10 cellular contexts compared by ENCODE assay signal in genomic region chr17:57948169-57948554, GRCh38. TPM values are rescaled to one million over a fixed set of nuclear protein-coding genes. Genes with fewer than 3 reads are reported as not detected.
DNase-seq lines count a peak whose midpoint lies in the region; ATAC-seq and TF ChIP-seq lines count a peak whose summit lies in the region.
"Had no signal": no experiment of that assay in that cellular context is flagged by ENCODE, and none has a peak within 500 bp of the region (broad histone marks: within the 10 kb centered on the region; RNA-seq: fewer than 3 reads in every experiment).

No MANE protein-coding gene starts in this region.

- TF ChIP-seq CTCF in mammary epithelial cell (conservative IDR thresholded peaks at IDR 0.05 in 1 of 2, IDR thresholded peaks at IDR 0.05 in 1 of 2; ENCODE audit: extremely low read depth in 1 of 2, insufficient read depth in 1 of 2, low read depth in 1 of 2, low read length in 2 of 2) (no peak), thoracic aorta (IDR thresholded peaks at IDR 0.05) (no peak)

- H3K27ac Mint-ChIP-seq in activated CD4-positive, alpha-beta memory T cell treated with anti-CD3 and anti-CD28 coated beads for 36 hours = no peak overlapping the region
- no peak overlapping the region for H3K27ac Mint-ChIP-seq in activated CD8-positive, alpha-beta memory T cell treated with anti-CD3 and anti-CD28 coated beads, Interleukin-2, amount 10 ng/mL, durations not matched to agents 7 days and 5 days

- in situ Hi-C loops in mammary epithelial cell (cut with MboI; ENCODE audit: low sequenced_read_pairs in 2 of 2) = no loop called here

- no peaks in the 10 kb centered on the region for H3K79me2 ChIP-seq in mammary epithelial cell (ENCODE audit: insufficient read depth, low read length)

- H3K9me3 Mint-ChIP-seq in activated CD4-positive, alpha-beta memory T cell treated with anti-CD3 and anti-CD28 coated beads for 36 hours = no peaks in the 10 kb centered on the region
- H3K9me3 Mint-ChIP-seq in activated CD8-positive, alpha-beta memory T cell treated with anti-CD3 and anti-CD28 coated beads, Interleukin-2, amount 10 ng/mL, durations not matched to agents 7 days and 5 days (ENCODE audit: low read depth) = no peaks in the 10 kb centered on the region
- H3K9me3 Mint-ChIP-seq: activated naive CD4-positive, alpha-beta T cell treated with anti-CD3 and anti-CD28 coated beads, Interleukin-2, amount 50 U/mL, for 24 hours had no signal

- WGBS in mammary epithelial cell (ENCODE audit: low coverage, missing lambda C conversion rate) = 67% methylated on average over 5 of the region's 5 CpGs
- WGBS in mesodermal cell (ENCODE audit: insufficient coverage in 2 of 2), 2 experiments = 73 to 79% methylated on average over 4 to 5 of the region's 5 CpGs

- ATAC-seq in thoracic aorta (ENCODE audit: insufficient number of reproducible peaks, low FRiP score, low read depth) (no peak), GM21367 (IDR thresholded peaks at IDR 0.05; ENCODE audit: unreplicated experiment) (no peak)
- ATAC-seq in activated CD8-positive, alpha-beta memory T cell treated with anti-CD3 and anti-CD28 coated beads, Interleukin-2, amount 10 ng/mL, durations not matched to agents 7 days and 5 days = no peak

- dilution Hi-C loops in mammary epithelial cell (cut with HindIII; ENCODE audit: low sequenced_read_pairs) = no loop called here

- peak overlapping the region; percentile 70; the same call in 1 of the 2 replicates for H3K27ac ChIP-seq in HUES6 (ENCODE audit: low read depth, low read length)
- peak overlapping the region; percentile 44 for H3K27ac ChIP-seq in mammary epithelial cell (ENCODE audit: insufficient read depth, low read depth, low read length)
- H3K27ac ChIP-seq in mesodermal cell (ENCODE audit: low read depth, low read length, severe bottlenecking) = peak overlapping the region; percentile 97
- peak overlapping the region; percentile 48 to 74 for H3K27ac ChIP-seq in thoracic aorta

- no peaks in the 10 kb centered on the region for H4K20me1 ChIP-seq in mammary epithelial cell (ENCODE audit: insufficient read depth, low read length)

- H3K27me3 Mint-ChIP-seq in activated CD4-positive, alpha-beta memory T cell treated with anti-CD3 and anti-CD28 coated beads for 36 hours = peaks cover 9% of the 10 kb centered on the region
- H3K27me3 Mint-ChIP-seq in activated CD8-positive, alpha-beta memory T cell treated with anti-CD3 and anti-CD28 coated beads, Interleukin-2, amount 10 ng/mL, durations not matched to agents 7 days and 5 days = peaks cover 58% of the 10 kb centered on the region

- H3K27me3 ChIP-seq in HUES6 (ENCODE audit: control insufficient read depth, insufficient read depth, low read length) (peaks cover 4% of the 10 kb centered on the region), mammary epithelial cell (ENCODE audit: insufficient read depth, low read length) (no peaks in the 10 kb centered on the region), thoracic aorta (replicated peaks; ENCODE audit: insufficient read depth) (no peaks in the 10 kb centered on the region)

- H2AFZ ChIP-seq in mammary epithelial cell (ENCODE audit: low read depth, low read length) = no peak overlapping the region

- CTCF ChIA-PET in mammary epithelial cell (lab: Charles Lee; ENCODE audit: low non-redundant PET) = no interaction called here
- CTCF ChIA-PET in activated CD4-positive, alpha-beta memory T cell treated with anti-CD3 and anti-CD28 coated beads for 36 hours (lab: Charles Lee) = interaction anchor here (0.5 to 3.6 kb wide), 11 partner anchors 8 to 1066 kb away, joined by 3 to 24 read pairs (median 3); partner anchors contain the start of genes CUEDC1 and VEZF1
- CTCF ChIA-PET in activated CD8-positive, alpha-beta memory T cell treated with anti-CD3 and anti-CD28 coated beads, Interleukin-2, amount 10 ng/mL, durations not matched to agents 7 days and 5 days (lab: Charles Lee) = interaction anchor here (0.5 to 2.5 kb wide), 8 partner anchors 8 to 357 kb away, joined by 3 to 11 read pairs (median 5); partner anchors contain the start of gene CUEDC1

- DNase-seq in mammary epithelial cell = no peak
- no peak for DNase-seq in thoracic aorta (ENCODE audit: low spot score)
- no peak for DNase-seq in activated CD4-positive, alpha-beta memory T cell treated with anti-CD3 and anti-CD28 coated beads for 36 hours
- no peak for DNase-seq in dedifferentiated amniotic fluid mesenchymal stem cell (ENCODE audit: extremely low spot score)
- no peak for DNase-seq in activated CD8-positive, alpha-beta memory T cell treated with anti-CD3 and anti-CD28 coated beads, Interleukin-2, amount 10 ng/mL, durations not matched to agents 7 days and 5 days
- DNase-seq: DND-41 had no signal

- peaks cover 57% of the 10 kb centered on the region for H3K4me1 ChIP-seq in HUES6 (ENCODE audit: control insufficient read depth, insufficient read depth, low read length)
- H3K4me1 ChIP-seq in mammary epithelial cell (ENCODE audit: insufficient read depth, low read length) = peaks cover 39% of the 10 kb centered on the region
- H3K4me1 ChIP-seq in mesodermal cell (ENCODE audit: control insufficient read depth, insufficient read depth, low read length, poor library complexity, severe bottlenecking) = peaks cover 78% of the 10 kb centered on the region
- H3K4me1 ChIP-seq in thoracic aorta (ENCODE audit: control insufficient read depth in 1 of 2, low read depth in 2 of 2) = peaks cover 47 to 74% of the 10 kb centered on the region in 2 donors

- H3K4me1 Mint-ChIP-seq in activated CD4-positive, alpha-beta memory T cell treated with anti-CD3 and anti-CD28 coated beads for 36 hours (ENCODE audit: low read depth) = peaks cover 34% of the 10 kb centered on the region
- H3K4me1 Mint-ChIP-seq in activated CD8-positive, alpha-beta memory T cell treated with anti-CD3 and anti-CD28 coated beads, Interleukin-2, amount 10 ng/mL, durations not matched to agents 7 days and 5 days = peaks cover 45% of the 10 kb centered on the region

- intact Hi-C loops in mammary epithelial cell (cut with micrococcal nuclease) = loop anchor here (1.0 kb wide), 1 partner anchor 56 kb away; no protein-coding TSS in a partner anchor
- intact Hi-C loops in activated CD4-positive, alpha-beta memory T cell treated with anti-CD3 and anti-CD28 coated beads for 36 hours (cut with micrococcal nuclease) = loop anchor here (2.0 kb wide), 1 partner anchor 47 kb away; no protein-coding TSS in a partner anchor

- H3K9me3 ChIP-seq in HUES6 (ENCODE audit: control insufficient read depth, insufficient read depth, low read depth, low read length) = no peaks in the 10 kb centered on the region
- H3K9me3 ChIP-seq in mammary epithelial cell (replicated peaks; ENCODE audit: insufficient read depth, low read length) = no peaks in the 10 kb centered on the region
- no peaks in the 10 kb centered on the region for H3K9me3 ChIP-seq in mesodermal cell (ENCODE audit: control insufficient read depth, low read length)
- no peaks in the 10 kb centered on the region for H3K9me3 ChIP-seq in thoracic aorta

- no peaks in the 10 kb centered on the region for H3K36me3 Mint-ChIP-seq in activated CD4-positive, alpha-beta memory T cell treated with anti-CD3 and anti-CD28 coated beads for 36 hours
- H3K36me3 Mint-ChIP-seq in activated CD8-positive, alpha-beta memory T cell treated with anti-CD3 and anti-CD28 coated beads, Interleukin-2, amount 10 ng/mL, durations not matched to agents 7 days and 5 days = no peaks in the 10 kb centered on the region
- H3K36me3 Mint-ChIP-seq: activated naive CD4-positive, alpha-beta T cell treated with anti-CD3 and anti-CD28 coated beads, Interleukin-2, amount 50 U/mL, for 24 hours had no signal

- POLR2A ChIA-PET in activated CD4-positive, alpha-beta memory T cell treated with anti-CD3 and anti-CD28 coated beads for 36 hours (lab: Charles Lee) = interaction anchor here (1.3 kb wide), 1 partner anchor 8 kb away, joined by 4 read pairs; no protein-coding TSS in a partner anchor

- no TSS peak for BruUV-seq in mammary epithelial cell (replicated peaks; lab: Mats Ljungman, UMichigan)

- H3K9ac ChIP-seq in HUES6 (ENCODE audit: low read length) (peak overlapping the region; percentile 32), mammary epithelial cell (ENCODE audit: insufficient read depth, low read length) (no peak overlapping the region)

- H3K36me3 ChIP-seq in HUES6 (ENCODE audit: control insufficient read depth, insufficient read depth, low read length) (no peaks in the 10 kb centered on the region), mammary epithelial cell (ENCODE audit: insufficient read depth, low read length) (no peaks in the 10 kb centered on the region), mesodermal cell (ENCODE audit: control insufficient read depth, insufficient read depth, low read length) (peaks cover 3% of the 10 kb centered on the region), thoracic aorta (no peaks in the 10 kb centered on the region)

- peak overlapping the region; percentile 50 for H3K4me2 ChIP-seq in mammary epithelial cell (ENCODE audit: insufficient read depth, low read depth, low read length)

- no peak overlapping the region for H3K4me3 Mint-ChIP-seq in activated CD4-positive, alpha-beta memory T cell treated with anti-CD3 and anti-CD28 coated beads for 36 hours
- H3K4me3 Mint-ChIP-seq in activated CD8-positive, alpha-beta memory T cell treated with anti-CD3 and anti-CD28 coated beads, Interleukin-2, amount 10 ng/mL, durations not matched to agents 7 days and 5 days = no peak overlapping the region
- H3K4me3 Mint-ChIP-seq: activated naive CD4-positive, alpha-beta T cell treated with anti-CD3 and anti-CD28 coated beads, Interleukin-2, amount 50 U/mL, for 24 hours had no signal

- H3K4me3 ChIP-seq in HUES6 (ENCODE audit: low read depth, low read length) (no peak overlapping the region), mammary epithelial cell (replicated peaks in 1 of 3; ENCODE audit: insufficient read depth in 1 of 3, low read depth in 2 of 3, low read length in 3 of 3) (no peak overlapping the region), mesodermal cell (ENCODE audit: extremely low read depth, insufficient read depth, low read length, poor library complexity, severe bottlenecking) (no peak overlapping the region), thoracic aorta (no peak overlapping the region)

RNA-seq across cellular contexts. Expression of gene CUEDC1, which starts 7.0 kb away (rescaled TPM):
- total RNA-seq in mammary epithelial cell = 10 to 100 TPM in 1 of 2 donors, 1 to 10 TPM in 1; 1.8 to 14.4 TPM
- 9.2 TPM for polyA plus RNA-seq in mammary epithelial cell
- polyA minus RNA-seq in mammary epithelial cell = 22.4 TPM
- 17.0 TPM for polyA plus RNA-seq in mesodermal cell (2013, experiment 1 of 2)
- polyA plus RNA-seq in mesodermal cell (2013, experiment 2 of 2) = 17.3 TPM
- total RNA-seq in thoracic aorta = 10 to 100 TPM; 32.7 to 93.1 TPM
- under 1 TPM; 0.29 to 0.36 TPM for total RNA-seq in activated CD4-positive, alpha-beta memory T cell treated with anti-CD3 and anti-CD28 coated beads for 36 hours
- total RNA-seq in activated CD8-positive, alpha-beta memory T cell treated with anti-CD3 and anti-CD28 coated beads, Interleukin-2, amount 10 ng/mL, durations not matched to agents 7 days and 5 days = not detected

RNA-seq across cellular contexts. Expression of gene VEZF1, which starts 39.9 kb away (rescaled TPM):
- total RNA-seq in mammary epithelial cell = 10 to 100 TPM; 20.5 to 34.7 TPM
- 17.6 TPM for polyA plus RNA-seq in mammary epithelial cell
- 20.1 TPM for polyA minus RNA-seq in mammary epithelial cell
- polyA plus RNA-seq in mesodermal cell (2013, experiment 1 of 2) = 80.2 TPM
- polyA plus RNA-seq in mesodermal cell (2013, experiment 2 of 2) = 79.5 TPM
- 10 to 100 TPM; 68.4 to 75.5 TPM for total RNA-seq in thoracic aorta
- total RNA-seq in activated CD4-positive, alpha-beta memory T cell treated with anti-CD3 and anti-CD28 coated beads for 36 hours = 10 to 100 TPM; 26.8 to 29.8 TPM
- total RNA-seq in activated CD8-positive, alpha-beta memory T cell treated with anti-CD3 and anti-CD28 coated beads, Interleukin-2, amount 10 ng/mL, durations not matched to agents 7 days and 5 days = 10 to 100 TPM; 33.2 to 37.6 TPM

RNA-seq across cellular contexts. Expression of gene SRSF1, which starts 58.9 kb away (rescaled TPM):
- total RNA-seq in mammary epithelial cell (100 to 1,000 TPM; 197 to 238 TPM), thoracic aorta (100 to 1,000 TPM; 132 to 220 TPM)
- polyA plus RNA-seq in mammary epithelial cell = 137 TPM
- polyA minus RNA-seq in mammary epithelial cell = 258 TPM
- polyA plus RNA-seq in mesodermal cell (2013, experiment 1 of 2) = 134 TPM
- polyA plus RNA-seq in mesodermal cell (2013, experiment 2 of 2) = 130 TPM
- 100 to 1,000 TPM; 325 to 326 TPM for total RNA-seq in activated CD4-positive, alpha-beta memory T cell treated with anti-CD3 and anti-CD28 coated beads for 36 hours
- total RNA-seq in activated CD8-positive, alpha-beta memory T cell treated with anti-CD3 and anti-CD28 coated beads, Interleukin-2, amount 10 ng/mL, durations not matched to agents 7 days and 5 days = 100 to 1,000 TPM; 365 to 418 TPM

Comparison
In these comparisons a context has a peak if more than half of its experiments do, and no peak if none do; other contexts are left out.
1. H3K27ac ChIP-seq: peak in every context shown above with its lines; median percentile 97 in mesodermal cell; 70 in HUES6; 61 in thoracic aorta; 44 in mammary epithelial cell.